ENCODE assay signal across 33 cellular contexts in the genomic region with DNA sequence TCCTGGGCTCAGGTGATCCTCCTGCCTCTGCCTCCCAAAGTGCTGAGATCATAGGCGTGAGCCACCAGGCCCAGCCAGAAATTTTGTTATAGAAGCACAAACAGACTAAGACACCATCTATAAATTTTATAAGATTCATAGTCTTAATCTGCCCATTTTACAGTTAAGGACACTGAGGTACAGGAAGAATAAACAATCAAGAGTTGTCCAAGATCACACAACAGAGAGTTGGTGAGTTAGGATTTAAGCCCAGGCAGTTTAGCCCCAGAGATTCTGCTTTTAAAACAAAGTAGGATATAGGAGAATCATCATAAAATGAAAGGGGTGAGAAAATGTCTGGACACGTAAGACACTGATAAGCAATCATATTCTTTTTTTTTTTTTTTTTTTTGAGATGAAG. TPM values are rescaled to one million over a fixed set of nuclear protein-coding genes. Genes with fewer than 3 reads are reported as not detected.
"Had no signal": no experiment of that assay in that cellular context is flagged by ENCODE, and none has a peak within 500 bp of the region (broad histone marks: within the 10 kb centered on the region; RNA-seq: fewer than 3 reads in every experiment).

No MANE protein-coding gene starts in this region.

- H3K4me3 ChIP-seq: coronary artery, dorsolateral prefrontal cortex, esophagus squamous epithelium, gastrocnemius medialis, heart right ventricle, left lung, lower lobe of right lung, mucosa of descending colon had no signal

- FAIRE-seq: colon, endothelial cell of umbilical vein, islet of Langerhans, keratinocyte had no signal

- H3K9me3 ChIP-seq: esophagus squamous epithelium, gastrocnemius medialis, heart right ventricle, left lung, lower lobe of right lung, mucosa of descending colon had no signal

- ATAC-seq: gastrocnemius medialis, heart right ventricle, left cardiac atrium, left lung, left ventricle myocardium superior, lower lobe of right lung, mucosa of descending colon had no signal

- H3K36me3 ChIP-seq: esophagus squamous epithelium, gastrocnemius medialis, heart right ventricle, left lung, lower lobe of right lung had no signal

- H3K27me3 ChIP-seq: dorsolateral prefrontal cortex, gastrocnemius medialis, left lung had no signal

- H3K4me1 ChIP-seq: gastrocnemius medialis, heart right ventricle, lower lobe of right lung had no signal

- DNase-seq: dermis blood vessel endothelial cell; dorsolateral prefrontal cortex; effector CD4-positive, alpha-beta T cell; effector memory CD4-positive, alpha-beta T cell; esophagus squamous epithelium; foreskin fibroblast; foreskin melanocyte; gastrocnemius medialis; glutamatergic neuron; head of caudate nucleus; heart right ventricle; hippocampal formation; left cardiac atrium; left lung; left ventricle myocardium superior; lower lobe of right lung; mesenchymal stem cell; mucosa of descending colon; naive B cell had no signal

- H3K27ac ChIP-seq: coronary artery, dorsolateral prefrontal cortex, esophagus squamous epithelium, gastrocnemius medialis, heart right ventricle, left lung, lower lobe of right lung had no signal

RNA-seq across cellular contexts. Expression of a gene that starts 6.8 kb away (rescaled TPM):
- total RNA-seq: dermis blood vessel endothelial cell, endothelial cell of umbilical vein, epithelial cell of proximal tubule, esophagus squamous epithelium, gastrocnemius medialis, glomerular endothelial cell, heart right ventricle, kidney epithelial cell, left cardiac atrium, left lung, left ventricle myocardium superior, lower leg skin, lower lobe of right lung, lung microvascular endothelial cell, mesenteric fat pad, mucosa of descending colon, myocyte had no signal
- polyA plus RNA-seq: endothelial cell of umbilical vein, esophagus, heart right ventricle, keratinocyte had no signal

RNA-seq across cellular contexts. Expression of a gene that starts 36.2 kb away (rescaled TPM):
- total RNA-seq: dermis blood vessel endothelial cell, endothelial cell of umbilical vein, epithelial cell of proximal tubule, esophagus squamous epithelium, gastrocnemius medialis, glomerular endothelial cell, heart right ventricle, kidney epithelial cell, left cardiac atrium, left lung, left ventricle myocardium superior, lower leg skin, lower lobe of right lung, lung microvascular endothelial cell, mesenteric fat pad, mesothelial cell of epicardium, mucosa of descending colon, myocyte had no signal
- polyA plus RNA-seq: endothelial cell of umbilical vein, esophagus, heart right ventricle, keratinocyte had no signal
